26 cellular contexts compared by ENCODE assay signal in genomic region chr20:39888310-39888709, GRCh38.
DNase-seq lines count a peak whose midpoint lies in the region; ATAC-seq, FAIRE-seq and TF ChIP-seq lines count a peak whose summit lies in the region.
"Had no signal": no experiment of that assay in that cellular context is flagged by ENCODE, and none has a peak within 500 bp of the region (broad histone marks: within the 10 kb centered on the region; RNA-seq: fewer than 3 reads in every experiment).

No MANE protein-coding gene starts in this region.

- no peak overlapping the region for H3K4me3 Mint-ChIP-seq in dendritic cell treated with granulocyte-macrophage colony-stimulating factor and Interleukin-4, amounts not matched to agents 40 ng/mL and 50 ng/mL, for 4 days
- H3K4me3 Mint-ChIP-seq: CD14-positive monocyte; CD4-positive, alpha-beta memory T cell; CD4-positive, CD25-positive, alpha-beta regulatory T cell; CD8-positive, alpha-beta memory T cell had no signal

- H3K27me3 Mint-ChIP-seq in dendritic cell treated with granulocyte-macrophage colony-stimulating factor and Interleukin-4, amounts not matched to agents 40 ng/mL and 50 ng/mL, for 4 days: peaks cover 9% of the 10 kb centered on the region
- H3K27me3 Mint-ChIP-seq: CD4-positive, alpha-beta memory T cell had no signal

- peak overlapping the region in 2 of 3 donors; percentile 49 to 52 for H3K27ac ChIP-seq in right lobe of liver
- H3K27ac ChIP-seq in effector memory CD4-positive, alpha-beta T cell (ENCODE audit: insufficient read depth, low read length, poor library complexity, severe bottlenecking): no peak overlapping the region
- H3K27ac ChIP-seq: BLaER1 had no signal

- H3K4me1 ChIP-seq in right lobe of liver: peaks cover 0 to 34% (median 3%) of the 10 kb centered on the region in 4 donors
- no peaks in the 10 kb centered on the region for H3K4me1 ChIP-seq in effector memory CD4-positive, alpha-beta T cell (ENCODE audit: control insufficient read depth, insufficient read depth, low read length, poor library complexity, severe bottlenecking)
- H3K4me1 ChIP-seq: BE2C had no signal

- DNase-seq in bronchial epithelial cell (ENCODE audit: low read depth) (no peak), right lobe of liver (no peak), GM19238 (ENCODE audit: insufficient read length, low spot score) (no peak)
- DNase-seq in stimulated activated CD4-positive, alpha-beta T cell treated with anti-CD3 and anti-CD28 coated beads, Interleukin-15, amount 100 ng/mL, for 24 hours: no peak
- no peak for DNase-seq in effector memory CD4-positive, alpha-beta T cell
- DNase-seq: 8988T; ACHN; BE2C; C1 segment of cervical spinal cord; CD4-positive, alpha-beta memory T cell; CD4-positive, CD25-positive, alpha-beta regulatory T cell; CD8-positive, alpha-beta memory T cell; COR-L47; DMS 273 treated with DMSO at 0.1 percent for 48 hours; DMS153; DMS53; DMS79; DND-41; EL; GDM1 had no signal

- peak overlapping the region; percentile 81 for H3K27ac Mint-ChIP-seq in dendritic cell treated with granulocyte-macrophage colony-stimulating factor and Interleukin-4, amounts not matched to agents 40 ng/mL and 50 ng/mL, for 4 days
- H3K27ac Mint-ChIP-seq: CD14-positive monocyte; CD4-positive, alpha-beta memory T cell; CD4-positive, CD25-positive, alpha-beta regulatory T cell; CD8-positive, alpha-beta memory T cell had no signal

- peak; percentile 56 to 67 (median 64) for ATAC-seq in right lobe of liver
- ATAC-seq: GM12878 had no signal

- H3K36me3 ChIP-seq in bronchial epithelial cell (ENCODE audit: control insufficient read depth, insufficient read depth, low read length): no peaks in the 10 kb centered on the region
- H3K36me3 ChIP-seq in right lobe of liver: no peaks in the 10 kb centered on the region
- H3K36me3 ChIP-seq in effector memory CD4-positive, alpha-beta T cell (ENCODE audit: control insufficient read depth, insufficient read depth, low read length): no peaks in the 10 kb centered on the region
- H3K36me3 ChIP-seq: BE2C, BLaER1 had no signal

- H3K4me3 ChIP-seq in bronchial epithelial cell (ENCODE audit: low read depth, low read length) (no peak overlapping the region), right lobe of liver (no peak overlapping the region)
- H3K4me3 ChIP-seq in effector memory CD4-positive, alpha-beta T cell (ENCODE audit: insufficient read depth, low read depth, low read length, poor library complexity, severe bottlenecking): no peak overlapping the region
- H3K4me3 ChIP-seq: BLaER1, GM12878 had no signal

- FAIRE-seq in bronchial epithelial cell (lab: Jason Lieb, UNC): peak; percentile 66
- FAIRE-seq: A204.1, GM12878, GM18507 had no signal

- TF ChIP-seq CTCF in bronchial epithelial cell (IDR thresholded peaks at IDR 0.05; ENCODE audit: insufficient read depth, low read length, severe bottlenecking) (no peak), right lobe of liver (IDR thresholded peaks at IDR 0.05) (no peak)

- intact Hi-C loops in dendritic cell treated with granulocyte-macrophage colony-stimulating factor and Interleukin-4, amounts not matched to agents 40 ng/mL and 50 ng/mL, for 4 days (cut with micrococcal nuclease): loop anchor here (5.0 to 10.0 kb wide), 4 partner anchors 274 to 1074 kb away; no protein-coding TSS in a partner anchor
- intact Hi-C loops in right lobe of liver (cut with DNase I): no loop called here

- no peaks in the 10 kb centered on the region for H3K9me3 Mint-ChIP-seq in dendritic cell treated with granulocyte-macrophage colony-stimulating factor and Interleukin-4, amounts not matched to agents 40 ng/mL and 50 ng/mL, for 4 days
- H3K9me3 Mint-ChIP-seq: CD14-positive monocyte; CD4-positive, alpha-beta memory T cell had no signal

- H3K4me1 Mint-ChIP-seq in dendritic cell treated with granulocyte-macrophage colony-stimulating factor and Interleukin-4, amounts not matched to agents 40 ng/mL and 50 ng/mL, for 4 days (ENCODE audit: low read depth): peaks cover 27% of the 10 kb centered on the region
- H3K4me1 Mint-ChIP-seq: CD4-positive, alpha-beta memory T cell; CD4-positive, CD25-positive, alpha-beta regulatory T cell; CD8-positive, alpha-beta memory T cell had no signal

- no peaks in the 10 kb centered on the region for H3K27me3 ChIP-seq in bronchial epithelial cell (ENCODE audit: control insufficient read depth, insufficient read depth, low read length)
- no peaks in the 10 kb centered on the region for H3K27me3 ChIP-seq in right lobe of liver
- no peaks in the 10 kb centered on the region for H3K27me3 ChIP-seq in effector memory CD4-positive, alpha-beta T cell (replicated peaks; ENCODE audit: control insufficient read depth, insufficient read depth, low read length, poor library complexity, severe bottlenecking)
- H3K27me3 ChIP-seq: BE2C, BLaER1 had no signal

- WGBS in right lobe of liver (ENCODE audit: insufficient coverage, low coverage, low lambda C conversion rate, missing lambda C conversion rate): 24% methylated on average over 2 of the region's 2 CpGs

- TF ChIP-seq POLR2A in right lobe of liver (IDR thresholded peaks at IDR 0.05): no peak

- no peaks in the 10 kb centered on the region for H3K36me3 Mint-ChIP-seq in dendritic cell treated with granulocyte-macrophage colony-stimulating factor and Interleukin-4, amounts not matched to agents 40 ng/mL and 50 ng/mL, for 4 days (ENCODE audit: low read depth)
- H3K36me3 Mint-ChIP-seq: CD14-positive monocyte; CD4-positive, alpha-beta memory T cell; CD4-positive, CD25-positive, alpha-beta regulatory T cell; CD8-positive, alpha-beta memory T cell had no signal

- H3K9me3 ChIP-seq in right lobe of liver: no peaks in the 10 kb centered on the region
- H3K9me3 ChIP-seq in effector memory CD4-positive, alpha-beta T cell (ENCODE audit: control insufficient read depth, low read length): no peaks in the 10 kb centered on the region
- H3K9me3 ChIP-seq: BE2C, BLaER1 had no signal
